ENCODE assay signal across 10 cellular contexts in the genomic region with DNA sequence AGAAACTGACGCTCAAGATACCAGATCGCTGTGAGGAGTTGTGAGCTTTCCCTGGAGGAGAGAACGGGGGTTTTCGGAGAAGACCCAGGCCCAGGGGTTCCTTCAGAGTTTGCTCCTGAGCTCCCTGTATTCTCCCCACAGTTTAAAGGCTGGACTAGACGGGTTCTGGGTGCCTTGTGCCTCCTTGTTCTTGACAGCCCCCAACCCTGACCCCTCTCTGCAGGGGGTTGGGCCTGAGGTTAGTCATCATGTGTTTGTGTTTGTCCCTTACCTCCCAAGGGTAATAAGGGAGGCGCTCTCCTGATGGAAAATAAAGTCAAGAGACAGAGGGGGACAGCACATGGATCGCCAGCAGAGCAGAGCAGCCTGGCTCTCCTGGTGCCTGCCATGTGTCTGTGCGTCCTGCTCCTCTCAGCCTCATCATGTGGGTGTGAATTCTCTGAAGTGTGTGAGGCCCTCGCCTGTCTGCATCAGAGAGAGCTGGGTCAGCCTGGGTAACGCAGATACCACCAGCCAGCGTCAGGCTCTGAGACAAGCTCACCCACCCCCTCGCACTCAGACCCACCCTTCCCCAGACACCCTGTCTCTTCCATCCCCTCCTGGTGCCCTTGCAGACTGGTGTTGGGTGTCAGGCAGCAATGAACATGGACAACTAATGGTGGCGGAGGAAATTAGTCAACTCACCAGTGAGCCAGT. TPM values are rescaled to one million over a fixed set of nuclear protein-coding genes. Genes with fewer than 3 reads are reported as not detected.
DNase-seq lines count a peak whose midpoint lies in the region; ATAC-seq and TF ChIP-seq lines count a peak whose summit lies in the region.
"Had no signal": no experiment of that assay in that cellular context is flagged by ENCODE, and none has a peak within 500 bp of the region (broad histone marks: within the 10 kb centered on the region; RNA-seq: fewer than 3 reads in every experiment).

No MANE protein-coding gene starts in this region.

- BruUV-seq in HCT116 (replicated peaks; lab: Mats Ljungman, UMichigan) = TSS peak; percentile 53

- ATAC-seq in HCT116 (no peak), GM18498 (IDR thresholded peaks at IDR 0.05; ENCODE audit: unreplicated experiment) (no peak)
- peak; percentile 16 for ATAC-seq in stimulated activated naive CD8-positive, alpha-beta T cell treated with anti-CD3 and anti-CD28 coated beads, Interleukin-15, Interleukin-2, amounts not matched to agents 100 U/mL and 50 U/mL, for 24 hours
- ATAC-seq: activated CD4-positive, CD25-positive, alpha-beta regulatory T cell treated with anti-CD3 and anti-CD28 coated beads, Interleukin-2, amount 50 U/mL, for 24 hours had no signal

- H3K4me3 ChIP-seq in HCT116 (replicated peaks in 1 of 2; ENCODE audit: low read depth in 1 of 2, low read length in 2 of 2) (peak overlapping the region in 1 of 2 experiments; percentile 60; a peak in 1 of 4 replicates), liver (ENCODE audit: low read depth in 1 of 3, low read length in 3 of 3) (no peak overlapping the region), WERI-Rb-1 (ENCODE audit: low read depth, low read length) (no peak overlapping the region), HAP-1 (no peak overlapping the region)

- RAD21 ChIA-PET in HCT116 (lab: Charles Lee; ENCODE audit: low non-redundant PET in 1 of 2, low total read pairs in 2 of 2, uncharacterized antibody in 2 of 2, unreplicated experiment in 2 of 2) = no interaction called here

- H3K9ac ChIP-seq in HCT116 (ENCODE audit: low read length) (peak overlapping the region; percentile 81), liver (ENCODE audit: low read depth in 1 of 2, low read length in 2 of 2) (no peak overlapping the region)

- POLR2A ChIA-PET in HCT116 (lab: Charles Lee) = interaction anchor here (0.5 to 7.0 kb wide), 5 partner anchors 8 to 64 kb away, joined by 3 to 176 read pairs (median 6); a partner anchor contains a TSS

- DNase-seq in HCT116 (ENCODE audit: low read depth, low spot score) (no peak), astrocyte of the hippocampus (ENCODE audit: low read depth, low spot score) (peak; percentile 9), WERI-Rb-1 (no peak), NCI-H748 (lab: John Stamatoyannopoulos, UW; ENCODE audit: unreplicated experiment) (no peak), HAP-1 (ENCODE audit: low spot score in 2 of 2) (no peak)
- no peak for DNase-seq in stimulated activated naive CD8-positive, alpha-beta T cell treated with anti-CD3 and anti-CD28 coated beads, Interleukin-15, Interleukin-2, amounts not matched to agents 100 U/mL and 50 U/mL, for 24 hours
- DNase-seq: GOT3 had no signal

- H3K9me2 ChIP-seq in HCT116 (ENCODE audit: insufficient read depth) = no peaks in the 10 kb centered on the region

- CTCF ChIA-PET in HCT116 (lab: Charles Lee) = interaction anchor here (2.0 to 4.4 kb wide), 2 partner anchors 27 to 35 kb away, joined by 9 to 36 read pairs; a partner anchor contains a TSS

- H3K27ac ChIP-seq in HCT116 (ENCODE audit: low read depth, low read length) (peak overlapping the region; percentile 99), liver (ENCODE audit: low read depth in 1 of 2, low read length in 2 of 2) (peak overlapping the region; percentile 11 to 81), WERI-Rb-1 (no peak overlapping the region)

- H3K9me3 ChIP-seq in HCT116 (ENCODE audit: control insufficient read depth in 1 of 2, insufficient read depth in 1 of 2, low read depth in 1 of 2, low read length in 2 of 2) = no peaks in the 10 kb centered on the region
- no peaks in the 10 kb centered on the region for H3K9me3 ChIP-seq in liver (ENCODE audit: control insufficient read depth in 4 of 4, low read length in 3 of 4)
- no peaks in the 10 kb centered on the region for H3K9me3 ChIP-seq in WERI-Rb-1 (ENCODE audit: severe bottlenecking)
- no peaks in the 10 kb centered on the region for H3K9me3 ChIP-seq in HAP-1

- no peak for TF ChIP-seq RAD21 in HCT116 (IDR thresholded peaks at IDR 0.05; ENCODE audit: low read depth)
- TF ChIP-seq RAD21 in liver (IDR thresholded peaks at IDR 0.05) = no peak

- H4K20me1 ChIP-seq in HCT116 (ENCODE audit: insufficient read depth) = no peaks in the 10 kb centered on the region

- TF ChIP-seq CTCF in HCT116 (IDR thresholded peaks at IDR 0.05 in 2 of 3, conservative IDR thresholded peaks at IDR 0.05 in 1 of 3; ENCODE audit: borderline replicate concordance in 1 of 3, insufficient read depth in 1 of 3, low read depth in 2 of 3, low read length in 2 of 3) (no peak), liver (IDR thresholded peaks at IDR 0.05; ENCODE audit: low read depth, low read length, missing input control) (no peak), WERI-Rb-1 (IDR thresholded peaks at IDR 0.05; ENCODE audit: low read depth, low read length) (no peak)

- WGBS in liver = 93% methylated on average over 13 of the region's 13 CpGs

- no peaks in the 10 kb centered on the region for H3K79me2 ChIP-seq in HCT116 (ENCODE audit: insufficient read depth, low read length)

- in situ Hi-C loops in HAP-1 (cut with MboI; ENCODE audit: low sequenced_read_pairs) = no loop called here

- intact Hi-C loops in HCT116 (cut with micrococcal nuclease) = no loop called here

- H3K36me3 ChIP-seq in HCT116 (ENCODE audit: control insufficient read depth in 1 of 2, insufficient read depth in 2 of 2, low read length in 2 of 2) = no peaks in the 10 kb centered on the region
- peaks cover 0 to 14% (median 0%) of the 10 kb centered on the region in 4 donors for H3K36me3 ChIP-seq in liver (ENCODE audit: control insufficient read depth in 4 of 4, insufficient read depth in 3 of 4, low read depth in 1 of 4, low read length in 3 of 4)
- peaks cover 11% of the 10 kb centered on the region for H3K36me3 ChIP-seq in WERI-Rb-1
- no peaks in the 10 kb centered on the region for H3K36me3 ChIP-seq in HAP-1 (replicated peaks)

- H3K4me1 ChIP-seq in HCT116 (ENCODE audit: control insufficient read depth in 1 of 2, insufficient read depth in 2 of 2, low read length in 2 of 2) = peaks cover 51 to 57% of the 10 kb centered on the region in 2 experiments
- peaks cover 7 to 26% (median 21%) of the 10 kb centered on the region in 4 donors for H3K4me1 ChIP-seq in liver (ENCODE audit: control insufficient read depth in 4 of 4, insufficient read depth in 4 of 4, low read length in 3 of 4)
- H3K4me1 ChIP-seq in HAP-1 = peaks cover 15% of the 10 kb centered on the region

- no peak overlapping the region for H2AFZ ChIP-seq in HCT116 (ENCODE audit: low read depth, low read length, poor library complexity, severe bottlenecking)

- H3K4me2 ChIP-seq in HCT116 (ENCODE audit: low read length) = peak overlapping the region; percentile 98

- H3K27me3 ChIP-seq in HCT116 (ENCODE audit: insufficient read depth, low read length) (no peaks in the 10 kb centered on the region), liver (ENCODE audit: control insufficient read depth in 4 of 4, insufficient read depth in 4 of 4, low read length in 3 of 4) (no peaks in the 10 kb centered on the region), WERI-Rb-1 (ENCODE audit: insufficient read depth, low read depth, severe bottlenecking) (no peaks in the 10 kb centered on the region), HAP-1 (ENCODE audit: low read depth) (no peaks in the 10 kb centered on the region)

- no peak for TF ChIP-seq POLR2A in HCT116 (IDR thresholded peaks at IDR 0.05; ENCODE audit: borderline replicate concordance, extremely low read depth, insufficient read depth, insufficient read length)

TF ChIP-seq in HCT116, 20 proteins besides CTCF, POLR2A, EP300 and RAD21 (continues in another document):
- TF ChIP-seq, protein P1, sequence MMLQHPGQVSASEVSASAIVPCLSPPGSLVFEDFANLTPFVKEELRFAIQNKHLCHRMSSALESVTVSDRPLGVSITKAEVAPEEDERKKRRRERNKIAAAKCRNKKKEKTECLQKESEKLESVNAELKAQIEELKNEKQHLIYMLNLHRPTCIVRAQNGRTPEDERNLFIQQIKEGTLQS (IDR thresholded peaks at IDR 0.05) = no peak
- TF ChIP-seq EGR1 (IDR thresholded peaks at IDR 0.05; ENCODE audit: low read depth) (no peak), ZFX (IDR thresholded peaks at IDR 0.05) (no peak), FOSL1 (IDR thresholded peaks at IDR 0.05; ENCODE audit: low read depth) (no peak), TCF7L2 (IDR thresholded peaks at IDR 0.05; ENCODE audit: borderline replicate concordance, extremely low read depth, insufficient read depth, insufficient read length) (no peak), EZH2 (IDR thresholded peaks at IDR 0.05) (no peak), CEBPB (IDR thresholded peaks at IDR 0.05; ENCODE audit: low read depth) (no peak)

TF ChIP-seq in liver, 16 proteins besides CTCF, POLR2A, EP300 and RAD21:
- TF ChIP-seq FOXA1 (IDR thresholded peaks at IDR 0.05) (no peak), HNF4G (IDR thresholded peaks at IDR 0.05) (no peak)
TF ChIP-seq in liver: peak in this region for 0.

RNA-seq across cellular contexts. Expression of a gene that starts 8.8 kb away (rescaled TPM):
- 13.5 TPM for total RNA-seq in HCT116 (2021; ENCODE audit: unreplicated experiment)
- polyA plus RNA-seq in HCT116 (2012) = 14.1 and 18.1 TPM in 2 replicates
- 1 to 10 TPM; 3.5 to 4.8 TPM for total RNA-seq in liver
- polyA plus RNA-seq in liver = 10 to 100 TPM in 1 of 2 donors, 1 to 10 TPM in 1; 6.1 to 10.7 TPM

RNA-seq across cellular contexts. Expression of a gene that starts 22.2 kb away (rescaled TPM):
- total RNA-seq in HCT116 (2021; ENCODE audit: unreplicated experiment) = 58.0 TPM
- polyA plus RNA-seq in HCT116 (2012) = 29.6 and 33.0 TPM in 2 replicates
- 10 to 100 TPM; 13.4 to 14.3 TPM for total RNA-seq in liver
- 10 to 100 TPM in 1 of 2 donors, 1 to 10 TPM in 1; 7.4 to 11.3 TPM for polyA plus RNA-seq in liver

RNA-seq across cellular contexts. Expression of a gene that starts 34.9 kb away (rescaled TPM):
- total RNA-seq in HCT116 (2021; ENCODE audit: unreplicated experiment) (13.6 TPM), liver (10 to 100 TPM in 1 of 2 donors, 1 to 10 TPM in 1; 4.4 to 51.4 TPM)
- polyA plus RNA-seq in HCT116 (2012) = 6.1 and 9.5 TPM in 2 replicates
- 10 to 100 TPM; 43.2 to 46.5 TPM for polyA plus RNA-seq in liver

RNA-seq across cellular contexts. Expression of a gene that starts 38.1 kb away (rescaled TPM):
- total RNA-seq in HCT116 (2021; ENCODE audit: unreplicated experiment) (197 TPM), liver (1 to 10 TPM in 1 of 2 donors, under 1 TPM in 1; 0.28 to 2.3 TPM)
- 109 and 122 TPM in 2 replicates for polyA plus RNA-seq in HCT116 (2012)
- 1 to 10 TPM; 1.1 to 1.6 TPM for polyA plus RNA-seq in liver

RNA-seq across cellular contexts. Expression of a gene that starts 51.3 kb away (rescaled TPM):
- total RNA-seq in HCT116 (2021; ENCODE audit: unreplicated experiment) (8.2 TPM), liver (1 to 10 TPM; 7.0 to 7.4 TPM)
- polyA plus RNA-seq in HCT116 (2012) = 8.6 and 8.9 TPM in 2 replicates
- polyA plus RNA-seq in liver = 1 to 10 TPM; 1.5 to 2.7 TPM
